Comparison of ENCODE assay signal across 10 cellular contexts in the genomic region with DNA sequence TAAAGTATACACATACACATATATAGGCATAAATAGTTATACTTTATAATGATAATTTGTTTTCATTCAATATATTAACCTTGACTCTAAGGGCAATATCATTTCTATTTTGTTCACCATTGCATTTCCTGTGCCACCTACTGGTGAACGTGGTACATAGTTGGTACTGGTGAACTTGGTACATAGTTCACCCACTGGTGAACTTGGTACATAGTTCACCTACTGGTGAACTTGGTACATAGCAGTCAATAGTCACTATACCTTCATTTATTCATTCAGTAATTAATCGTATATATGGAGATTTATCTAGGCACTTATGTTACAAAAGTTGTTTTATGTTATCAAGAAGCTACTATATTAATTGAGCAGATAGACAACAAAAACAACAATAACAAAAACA.
A peak's percentile ranks its signal among the peaks of the same experiment; 100 is the strongest.
DNase-seq lines count a peak whose midpoint lies in the region; ATAC-seq and TF ChIP-seq lines count a peak whose summit lies in the region.
"Had no signal": no experiment of that assay in that cellular context is flagged by ENCODE, and none has a peak within 500 bp of the region (broad histone marks: within the 10 kb centered on the region; RNA-seq: fewer than 3 reads in every experiment).

No MANE protein-coding gene starts in this region.

- no peaks in the 10 kb centered on the region for H3K4me1 ChIP-seq in BE2C

- H3K4me1 Mint-ChIP-seq in WTC11, result peaks cover 7% of the 10 kb centered on the region; the same call in 1 of the 2 replicates
- no peaks in the 10 kb centered on the region for H3K4me1 Mint-ChIP-seq in stimulated activated naive CD8-positive, alpha-beta T cell treated with anti-CD3 and anti-CD28 coated beads, Interleukin-15, amount 100 ng/mL, for 72 hours

- no peaks in the 10 kb centered on the region for H3K27me3 ChIP-seq in BE2C

- H3K9me3 Mint-ChIP-seq in WTC11, result no peaks in the 10 kb centered on the region
- H3K9me3 Mint-ChIP-seq in stimulated activated naive CD8-positive, alpha-beta T cell treated with anti-CD3 and anti-CD28 coated beads, Interleukin-15, amount 100 ng/mL, for 72 hours, result no peaks in the 10 kb centered on the region

- H3K27me3 Mint-ChIP-seq in WTC11 (ENCODE audit: low read depth), result no peaks in the 10 kb centered on the region
- H3K27me3 Mint-ChIP-seq in stimulated activated naive CD8-positive, alpha-beta T cell treated with anti-CD3 and anti-CD28 coated beads, Interleukin-15, amount 100 ng/mL, for 72 hours, result no peaks in the 10 kb centered on the region

- H3K27ac Mint-ChIP-seq in WTC11, result no peak overlapping the region
- H3K27ac Mint-ChIP-seq in stimulated activated naive CD8-positive, alpha-beta T cell treated with anti-CD3 and anti-CD28 coated beads, Interleukin-15, amount 100 ng/mL, for 72 hours, result no peak overlapping the region

- CTCF ChIA-PET in WTC11 (lab: Charles Lee), result no interaction called here

- peak; percentile 98 for ATAC-seq in GM21360 (IDR thresholded peaks at IDR 0.05; ENCODE audit: unreplicated experiment)
- peak; percentile 82 for ATAC-seq in HG03575 (IDR thresholded peaks at IDR 0.05; ENCODE audit: extremely low read depth, insufficient number of reproducible peaks, low FRiP score, unreplicated experiment)
- ATAC-seq in WTC11, result peak; percentile 55; the same call in 1 of the 2 replicates
- ATAC-seq in HG03342 (IDR thresholded peaks at IDR 0.05; ENCODE audit: unreplicated experiment), result no peak
- no peak for ATAC-seq in HG03378 (IDR thresholded peaks at IDR 0.05; ENCODE audit: unreplicated experiment)
- ATAC-seq in stimulated activated naive CD8-positive, alpha-beta T cell treated with anti-CD3 and anti-CD28 coated beads, Interleukin-15, amount 100 ng/mL, for 72 hours, result no peak
- ATAC-seq in GM21576 (IDR thresholded peaks at IDR 0.05; ENCODE audit: unreplicated experiment), result no peak
- ATAC-seq: activated T-cell treated with anti-CD3 and anti-CD28 coated beads, Interleukin-2, amount 50 U/mL, for 4 hours had no signal

- POLR2A ChIA-PET in WTC11 (lab: Charles Lee), result no interaction called here

- no peaks in the 10 kb centered on the region for H3K9me3 ChIP-seq in BE2C

- H3K4me3 Mint-ChIP-seq in WTC11, result no peak overlapping the region
- no peak overlapping the region for H3K4me3 Mint-ChIP-seq in stimulated activated naive CD8-positive, alpha-beta T cell treated with anti-CD3 and anti-CD28 coated beads, Interleukin-15, amount 100 ng/mL, for 72 hours
- H3K4me3 Mint-ChIP-seq: activated T-cell treated with anti-CD3 and anti-CD28 coated beads, Interleukin-2, amount 50 U/mL, for 4 hours had no signal

- TF ChIP-seq CTCF in BE2C (IDR thresholded peaks at IDR 0.05; ENCODE audit: low read depth, low read length), result peak; percentile 86
- TF ChIP-seq CTCF in WTC11 (IDR thresholded peaks at IDR 0.05), result 0 out of 2 replicates have a peak, but pooled peaks have one; percentile 7

- no peaks in the 10 kb centered on the region for H3K36me3 Mint-ChIP-seq in WTC11

- DNase-seq in BE2C, result peak; percentile 46
- no peak for DNase-seq in WTC11 (ENCODE audit: low spot score)
- no peak for DNase-seq in stimulated activated naive CD8-positive, alpha-beta T cell treated with anti-CD3 and anti-CD28 coated beads, Interleukin-15, amount 100 ng/mL, for 72 hours
- DNase-seq: activated T-cell treated with anti-CD3 and anti-CD28 coated beads, Interleukin-2, amount 50 U/mL, for 4 hours; NCI-H1048 had no signal

- no peaks in the 10 kb centered on the region for H3K36me3 ChIP-seq in BE2C

- no peak overlapping the region for H3K4me3 ChIP-seq in BE2C (ENCODE audit: low read depth, low read length)

TF ChIP-seq in WTC11, 78 proteins besides CTCF, POLR2A, EP300 and RAD21:
- TF ChIP-seq MAX (CRISPR knock-in tag; IDR thresholded peaks at IDR 0.05), result no peak
- no peak for TF ChIP-seq ATF3 (CRISPR knock-in tag; conservative IDR thresholded peaks at IDR 0.05)
- TF ChIP-seq SMAD3 (CRISPR knock-in tag; IDR thresholded peaks at IDR 0.05; ENCODE audit: borderline replicate concordance), result no peak

Comparison
In these comparisons a context has a peak if more than half of its experiments do, and no peak if none do; other contexts are left out.
1. ATAC-seq: peak in GM21360 (single experiment), HG03575 (single experiment) and WTC11 (single experiment); none in HG03342 (single experiment), HG03378 (single experiment), stimulated activated naive CD8-positive, alpha-beta T cell treated with anti-CD3 and anti-CD28 coated beads, Interleukin-15, amount 100 ng/mL, for 72 hours (single experiment) and GM21576 (single experiment).